In the genomic region with DNA sequence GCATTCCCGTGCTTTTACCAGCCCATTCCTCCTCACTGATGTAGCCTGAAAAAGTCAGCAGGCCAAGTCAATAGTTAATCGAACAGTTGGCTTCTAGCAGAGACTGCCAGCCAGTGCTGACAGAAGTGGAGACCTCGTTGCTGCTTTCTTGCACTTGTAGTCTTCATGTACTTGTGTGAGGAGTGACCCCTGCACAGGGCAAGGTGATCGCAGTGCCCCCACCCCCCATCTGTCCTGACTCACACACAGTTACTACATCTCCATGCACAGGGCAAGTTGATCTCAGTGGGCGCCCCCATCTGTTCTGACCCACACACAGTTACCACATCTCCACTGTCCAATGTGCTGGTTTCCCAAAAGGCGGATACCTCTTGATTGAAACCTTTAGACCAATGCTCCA, we compare ENCODE assay signal across 33 cellular contexts. TPM values are rescaled to one million over a fixed set of nuclear protein-coding genes. Genes with fewer than 3 reads are reported as not detected.
"Had no signal": no experiment of that assay in that cellular context is flagged by ENCODE, and none has a peak within 500 bp of the region (broad histone marks: within the 10 kb centered on the region; RNA-seq: fewer than 3 reads in every experiment).

No MANE protein-coding gene starts in this region.

- H3K27ac ChIP-seq: heart left ventricle, left ventricle myocardium inferior, pancreas, prostate gland, skin epidermis, stomach, testis, thyroid gland, transverse colon, upper lobe of right lung had no signal

- H3K27me3 ChIP-seq: heart left ventricle, pancreas, stomach, testis, thyroid gland, transverse colon, upper lobe of right lung had no signal

- H3K27me3 Mint-ChIP-seq: natural killer cell treated with Interleukin-12 subunit alpha and Interleukin-12 subunit beta and Interleukin-15 and Interleukin-18, amount 100 ng/mL, for 72 hours had no signal

- H3K4me3 Mint-ChIP-seq: immature natural killer cell; naive thymus-derived CD4-positive, alpha-beta T cell; natural killer cell treated with Interleukin-12 subunit alpha and Interleukin-12 subunit beta and Interleukin-15 and Interleukin-18, amount 100 ng/mL, for 72 hours; stimulated activated naive B cell treated with anti-CD40 and anti-IgM and Interleukin-4, amounts not matched to agents 10 μg/mL and 1 μg/mL and 100 μg/mL, for 72 hours had no signal

- ATAC-seq: heart left ventricle; left colon; mucosa of descending colon; naive thymus-derived CD4-positive, alpha-beta T cell; natural killer cell treated with Interleukin-12 subunit alpha and Interleukin-12 subunit beta and Interleukin-15 and Interleukin-18, amount 100 ng/mL, for 72 hours; pancreas; sciatic nerve; stimulated activated naive B cell treated with anti-CD40 and anti-IgM and Interleukin-4, amounts not matched to agents 10 μg/mL and 1 μg/mL and 100 μg/mL, for 72 hours; stimulated activated naive CD8-positive, alpha-beta T cell treated with anti-CD3 and anti-CD28 coated beads, Interleukin-15, Interleukin-2, amounts not matched to agents 100 U/mL and 50 U/mL, for 24 hours; upper lobe of right lung had no signal

- H3K4me3 ChIP-seq: heart left ventricle, left ventricle myocardium inferior, lung, mucosa of descending colon, pancreas, prostate gland, skin epidermis, stomach, testis, thyroid gland, transverse colon, upper lobe of right lung had no signal

- FAIRE-seq: islet of Langerhans, kidney, pancreas, urothelium cell line had no signal

- DNase-seq: heart left ventricle; hypothalamus; immature natural killer cell; kidney; left colon; left ventricle myocardium inferior; mesendoderm; midbrain; mucosa of descending colon; naive thymus-derived CD4-positive, alpha-beta T cell; pancreas; posterior cingulate gyrus; stimulated activated CD4-positive, alpha-beta T cell treated with anti-CD3 and anti-CD28 coated beads, Interleukin-12 subunit alpha, Interleukin-12 subunit beta, amount 100 ng/mL, for 4 hours; stimulated activated CD4-positive, alpha-beta T cell treated with anti-CD3 and anti-CD28 coated beads, Interleukin-15, amount 100 ng/mL, for 24 hours; stimulated activated CD4-positive, alpha-beta T cell treated with anti-CD3 and anti-CD28 coated beads, Interleukin-2, amount 100 ng/mL, for 24 hours; stimulated activated CD4-positive, alpha-beta T cell treated with anti-CD3 and anti-CD28 coated beads, Interleukin-4, amount 100 ng/mL, for 1 hour; stimulated activated naive B cell treated with anti-CD40 and anti-IgM and Interleukin-4, amounts not matched to agents 10 μg/mL and 1 μg/mL and 100 μg/mL, for 72 hours; stimulated activated naive CD8-positive, alpha-beta T cell treated with anti-CD3 and anti-CD28 coated beads, Interleukin-15, Interleukin-2, amounts not matched to agents 100 U/mL and 50 U/mL, for 24 hours; stomach; testis; thyroid gland; transverse colon; upper lobe of right lung had no signal

- H3K27ac Mint-ChIP-seq: immature natural killer cell; naive thymus-derived CD4-positive, alpha-beta T cell; natural killer cell treated with Interleukin-12 subunit alpha and Interleukin-12 subunit beta and Interleukin-15 and Interleukin-18, amount 100 ng/mL, for 72 hours; stimulated activated naive B cell treated with anti-CD40 and anti-IgM and Interleukin-4, amounts not matched to agents 10 μg/mL and 1 μg/mL and 100 μg/mL, for 72 hours had no signal

- H3K36me3 ChIP-seq: heart left ventricle, left ventricle myocardium inferior, pancreas, prostate gland, stomach, thyroid gland, transverse colon, upper lobe of right lung had no signal

- H3K9me3 ChIP-seq: heart left ventricle, left ventricle myocardium inferior, mucosa of descending colon, pancreas, prostate gland, stomach, testis, thyroid gland, transverse colon, upper lobe of right lung had no signal

- H3K4me1 ChIP-seq: pancreas, prostate gland, stomach, testis, thyroid gland, transverse colon, upper lobe of right lung had no signal

RNA-seq across cellular contexts. Expression of a gene that starts 34.2 kb away (rescaled TPM):
- total RNA-seq: kidney; left colon; lower leg skin; lung; naive thymus-derived CD4-positive, alpha-beta T cell; natural killer cell treated with Interleukin-12 subunit alpha and Interleukin-12 subunit beta and Interleukin-15 and Interleukin-18, amount 100 ng/mL, for 72 hours; omental fat pad; thyroid gland; upper lobe of right lung had no signal
- polyA plus RNA-seq: immature natural killer cell; lung; naive thymus-derived CD4-positive, alpha-beta T cell; neural cell; stomach had no signal
